Comparison of ENCODE assay signal across 1 cellular context in the genomic region with DNA sequence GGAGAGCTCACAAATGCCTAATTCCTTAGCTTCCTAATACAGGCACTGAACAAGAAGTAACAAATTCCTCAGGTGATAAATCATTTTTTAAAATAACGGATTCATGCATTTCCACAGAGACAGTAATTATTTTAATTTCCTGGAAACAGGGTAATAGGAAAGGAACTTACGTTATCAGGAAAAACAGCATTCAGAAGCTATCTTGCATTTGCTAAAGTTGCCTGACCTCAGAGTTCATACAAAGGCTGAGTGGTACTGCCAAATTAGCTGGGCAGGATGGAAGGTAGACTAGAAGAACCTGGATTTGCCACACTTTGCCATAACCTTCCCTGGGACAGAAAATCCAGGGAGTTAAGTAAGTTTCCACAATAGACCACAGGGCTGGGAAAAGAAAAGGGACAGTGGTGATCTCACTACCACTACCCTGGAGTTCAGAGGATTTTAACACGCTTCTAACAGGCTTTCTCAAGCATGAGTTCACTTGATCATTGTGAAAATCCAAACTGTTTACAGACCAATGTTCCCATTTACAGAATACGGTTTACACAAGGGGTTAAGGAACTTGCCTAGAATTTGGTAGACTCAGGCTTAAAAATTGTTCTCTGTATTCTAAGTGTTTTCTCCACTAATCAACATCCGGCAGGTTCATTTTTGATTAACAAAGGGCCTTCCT.
A peak's percentile ranks its signal among the peaks of the same experiment; 100 is the strongest.
TF ChIP-seq lines count a peak whose summit lies in the region.

No MANE protein-coding gene starts in this region.

TF ChIP-seq in K562, 482 proteins besides CTCF, POLR2A, EP300 and RAD21 (continued from another document and continues in another):
- TF ChIP-seq ZBTB12 (CRISPR knock-in tag; IDR thresholded peaks at IDR 0.05) (no peak), ZNF696 (CRISPR knock-in tag; conservative IDR thresholded peaks at IDR 0.05) (no peak), CAMTA2 (CRISPR knock-in tag; conservative IDR thresholded peaks at IDR 0.05) (no peak), ZNF561 (CRISPR knock-in tag; conservative IDR thresholded peaks at IDR 0.05) (no peak), C11orf30 (IDR thresholded peaks at IDR 0.05; ENCODE audit: low read depth) (no peak), SRSF1 (IDR thresholded peaks at IDR 0.05; ENCODE audit: low read depth, low read length) (no peak), BCOR (IDR thresholded peaks at IDR 0.05) (no peak), NFIC (IDR thresholded peaks at IDR 0.05) (peak; percentile 68), CBX3 (IDR thresholded peaks at IDR 0.05; ENCODE audit: borderline replicate concordance in 1 of 2, low read length in 2 of 2) (no peak), GATAD2B (IDR thresholded peaks at IDR 0.05; ENCODE audit: borderline replicate concordance) (peak; percentile 57; the same call in 1 of the 2 replicates), KLF10 (CRISPR knock-in tag; IDR thresholded peaks at IDR 0.05) (no peak), CBFA2T3 (IDR thresholded peaks at IDR 0.05) (peak; percentile 79), TGIF2 (CRISPR knock-in tag; IDR thresholded peaks at IDR 0.05) (no peak), PURB (CRISPR knock-in tag; IDR thresholded peaks at IDR 0.05; ENCODE audit: low read depth) (no peak), TCF15 (CRISPR knock-in tag; IDR thresholded peaks at IDR 0.05) (no peak), HNRNPH1 (optimal IDR thresholded peaks at IDR 0.05; ENCODE audit: low read depth, low read length) (no peak), ZNF253 (CRISPR knock-in tag; conservative IDR thresholded peaks at IDR 0.05) (no peak), ELF2 (CRISPR knock-in tag; IDR thresholded peaks at IDR 0.05) (no peak), ETS2 (tag; IDR thresholded peaks at IDR 0.05; ENCODE audit: borderline replicate concordance, poor library complexity, severe bottlenecking) (no peak), ILF3 (IDR thresholded peaks at IDR 0.05; ENCODE audit: borderline replicate concordance) (0 out of 2 replicates have a peak, but pooled peaks have one; percentile 61), ATF7 (IDR thresholded peaks at IDR 0.05) (peak; percentile 70), JUND (IDR thresholded peaks at IDR 0.05; ENCODE audit: borderline replicate concordance, low read depth, low read length) (no peak), JUND (tag; IDR thresholded peaks at IDR 0.05; ENCODE audit: borderline replicate concordance, low read depth, low read length) (no peak; the same call in 2 of the 3 replicates), ZEB2 (IDR thresholded peaks at IDR 0.05) (no peak), NFATC3 (IDR thresholded peaks at IDR 0.05) (no peak), SUPT5H (IDR thresholded peaks at IDR 0.05) (no peak), CXXC5 (CRISPR knock-in tag; IDR thresholded peaks at IDR 0.05) (peak; percentile 53; the same call in 1 of the 2 replicates), ATF6 (CRISPR knock-in tag; IDR thresholded peaks at IDR 0.05) (no peak), CHD4 (IDR thresholded peaks at IDR 0.05; ENCODE audit: insufficient read depth, insufficient replicate concordance, low read depth, low read length, poor library complexity, severe bottlenecking) (no peak), PCBP1 (IDR thresholded peaks at IDR 0.05; ENCODE audit: low read depth, low read length, poor library complexity, severe bottlenecking) (no peak), SIX5 (IDR thresholded peaks at IDR 0.05; ENCODE audit: borderline replicate concordance in 1 of 2, insufficient read depth in 1 of 2, low read depth in 1 of 2, low read length in 2 of 2) (no peak), MAZ (CRISPR knock-in tag; conservative IDR thresholded peaks at IDR 0.05 in 1 of 2, IDR thresholded peaks at IDR 0.05 in 1 of 2) (0 out of 4 replicates have a peak, but pooled peaks of 1 of the 2 experiments have one; percentile 38), THRB (CRISPR knock-in tag; conservative IDR thresholded peaks at IDR 0.05) (no peak), RBM39 (optimal IDR thresholded peaks at IDR 0.05; ENCODE audit: low read depth, low read length) (no peak), PRPF4 (IDR thresholded peaks at IDR 0.05; ENCODE audit: insufficient read depth, low read depth, low read length, poor library complexity, severe bottlenecking) (no peak)
- TF ChIP-seq, protein P1, sequence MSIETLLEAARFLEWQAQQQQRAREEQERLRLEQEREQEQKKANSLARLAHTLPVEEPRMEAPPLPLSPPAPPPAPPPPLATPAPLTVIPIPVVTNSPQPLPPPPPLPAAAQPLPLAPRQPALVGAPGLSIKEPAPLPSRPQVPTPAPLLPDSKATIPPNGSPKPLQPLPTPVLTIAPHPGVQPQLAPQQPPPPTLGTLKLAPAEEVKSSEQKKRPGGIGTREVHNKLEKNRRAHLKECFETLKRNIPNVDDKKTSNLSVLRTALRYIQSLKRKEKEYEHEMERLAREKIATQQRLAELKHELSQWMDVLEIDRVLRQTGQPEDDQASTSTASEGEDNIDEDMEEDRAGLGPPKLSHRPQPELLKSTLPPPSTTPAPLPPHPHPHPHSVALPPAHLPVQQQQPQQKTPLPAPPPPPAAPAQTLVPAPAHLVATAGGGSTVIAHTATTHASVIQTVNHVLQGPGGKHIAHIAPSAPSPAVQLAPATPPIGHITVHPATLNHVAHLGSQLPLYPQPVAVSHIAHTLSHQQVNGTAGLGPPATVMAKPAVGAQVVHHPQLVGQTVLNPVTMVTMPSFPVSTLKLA (conservative IDR thresholded peaks at IDR 0.05): no peak
- TF ChIP-seq, protein P2, sequence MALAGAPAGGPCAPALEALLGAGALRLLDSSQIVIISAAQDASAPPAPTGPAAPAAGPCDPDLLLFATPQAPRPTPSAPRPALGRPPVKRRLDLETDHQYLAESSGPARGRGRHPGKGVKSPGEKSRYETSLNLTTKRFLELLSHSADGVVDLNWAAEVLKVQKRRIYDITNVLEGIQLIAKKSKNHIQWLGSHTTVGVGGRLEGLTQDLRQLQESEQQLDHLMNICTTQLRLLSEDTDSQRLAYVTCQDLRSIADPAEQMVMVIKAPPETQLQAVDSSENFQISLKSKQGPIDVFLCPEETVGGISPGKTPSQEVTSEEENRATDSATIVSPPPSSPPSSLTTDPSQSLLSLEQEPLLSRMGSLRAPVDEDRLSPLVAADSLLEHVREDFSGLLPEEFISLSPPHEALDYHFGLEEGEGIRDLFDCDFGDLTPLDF (CRISPR knock-in tag; IDR thresholded peaks at IDR 0.05): no peak
- TF ChIP-seq, protein P3, sequence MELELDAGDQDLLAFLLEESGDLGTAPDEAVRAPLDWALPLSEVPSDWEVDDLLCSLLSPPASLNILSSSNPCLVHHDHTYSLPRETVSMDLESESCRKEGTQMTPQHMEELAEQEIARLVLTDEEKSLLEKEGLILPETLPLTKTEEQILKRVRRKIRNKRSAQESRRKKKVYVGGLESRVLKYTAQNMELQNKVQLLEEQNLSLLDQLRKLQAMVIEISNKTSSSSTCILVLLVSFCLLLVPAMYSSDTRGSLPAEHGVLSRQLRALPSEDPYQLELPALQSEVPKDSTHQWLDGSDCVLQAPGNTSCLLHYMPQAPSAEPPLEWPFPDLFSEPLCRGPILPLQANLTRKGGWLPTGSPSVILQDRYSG (tag; conservative IDR thresholded peaks at IDR 0.05; ENCODE audit: low read depth): 0 out of 2 replicates have a peak, but pooled peaks have one; percentile 35
- TF ChIP-seq, protein P4, sequence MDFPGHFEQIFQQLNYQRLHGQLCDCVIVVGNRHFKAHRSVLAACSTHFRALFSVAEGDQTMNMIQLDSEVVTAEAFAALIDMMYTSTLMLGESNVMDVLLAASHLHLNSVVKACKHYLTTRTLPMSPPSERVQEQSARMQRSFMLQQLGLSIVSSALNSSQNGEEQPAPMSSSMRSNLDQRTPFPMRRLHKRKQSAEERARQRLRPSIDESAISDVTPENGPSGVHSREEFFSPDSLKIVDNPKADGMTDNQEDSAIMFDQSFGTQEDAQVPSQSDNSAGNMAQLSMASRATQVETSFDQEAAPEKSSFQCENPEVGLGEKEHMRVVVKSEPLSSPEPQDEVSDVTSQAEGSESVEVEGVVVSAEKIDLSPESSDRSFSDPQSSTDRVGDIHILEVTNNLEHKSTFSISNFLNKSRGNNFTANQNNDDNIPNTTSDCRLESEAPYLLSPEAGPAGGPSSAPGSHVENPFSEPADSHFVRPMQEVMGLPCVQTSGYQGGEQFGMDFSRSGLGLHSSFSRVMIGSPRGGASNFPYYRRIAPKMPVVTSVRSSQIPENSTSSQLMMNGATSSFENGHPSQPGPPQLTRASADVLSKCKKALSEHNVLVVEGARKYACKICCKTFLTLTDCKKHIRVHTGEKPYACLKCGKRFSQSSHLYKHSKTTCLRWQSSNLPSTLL (IDR thresholded peaks at IDR 0.05): no peak
- TF ChIP-seq, protein P5, sequence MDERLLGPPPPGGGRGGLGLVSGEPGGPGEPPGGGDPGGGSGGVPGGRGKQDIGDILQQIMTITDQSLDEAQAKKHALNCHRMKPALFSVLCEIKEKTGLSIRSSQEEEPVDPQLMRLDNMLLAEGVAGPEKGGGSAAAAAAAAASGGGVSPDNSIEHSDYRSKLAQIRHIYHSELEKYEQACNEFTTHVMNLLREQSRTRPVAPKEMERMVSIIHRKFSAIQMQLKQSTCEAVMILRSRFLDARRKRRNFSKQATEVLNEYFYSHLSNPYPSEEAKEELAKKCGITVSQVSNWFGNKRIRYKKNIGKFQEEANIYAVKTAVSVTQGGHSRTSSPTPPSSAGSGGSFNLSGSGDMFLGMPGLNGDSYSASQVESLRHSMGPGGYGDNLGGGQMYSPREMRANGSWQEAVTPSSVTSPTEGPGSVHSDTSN (CRISPR knock-in tag; IDR thresholded peaks at IDR 0.05; ENCODE audit: low read depth): no peak
- TF ChIP-seq, protein P5 (tag; conservative IDR thresholded peaks at IDR 0.05; ENCODE audit: low read depth): peak; percentile 41; the same call in 1 of the 2 replicates
- TF ChIP-seq, protein P6, sequence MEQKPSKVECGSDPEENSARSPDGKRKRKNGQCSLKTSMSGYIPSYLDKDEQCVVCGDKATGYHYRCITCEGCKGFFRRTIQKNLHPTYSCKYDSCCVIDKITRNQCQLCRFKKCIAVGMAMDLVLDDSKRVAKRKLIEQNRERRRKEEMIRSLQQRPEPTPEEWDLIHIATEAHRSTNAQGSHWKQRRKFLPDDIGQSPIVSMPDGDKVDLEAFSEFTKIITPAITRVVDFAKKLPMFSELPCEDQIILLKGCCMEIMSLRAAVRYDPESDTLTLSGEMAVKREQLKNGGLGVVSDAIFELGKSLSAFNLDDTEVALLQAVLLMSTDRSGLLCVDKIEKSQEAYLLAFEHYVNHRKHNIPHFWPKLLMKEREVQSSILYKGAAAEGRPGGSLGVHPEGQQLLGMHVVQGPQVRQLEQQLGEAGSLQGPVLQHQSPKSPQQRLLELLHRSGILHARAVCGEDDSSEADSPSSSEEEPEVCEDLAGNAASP (IDR thresholded peaks at IDR 0.05): no peak
- TF ChIP-seq, protein P7, sequence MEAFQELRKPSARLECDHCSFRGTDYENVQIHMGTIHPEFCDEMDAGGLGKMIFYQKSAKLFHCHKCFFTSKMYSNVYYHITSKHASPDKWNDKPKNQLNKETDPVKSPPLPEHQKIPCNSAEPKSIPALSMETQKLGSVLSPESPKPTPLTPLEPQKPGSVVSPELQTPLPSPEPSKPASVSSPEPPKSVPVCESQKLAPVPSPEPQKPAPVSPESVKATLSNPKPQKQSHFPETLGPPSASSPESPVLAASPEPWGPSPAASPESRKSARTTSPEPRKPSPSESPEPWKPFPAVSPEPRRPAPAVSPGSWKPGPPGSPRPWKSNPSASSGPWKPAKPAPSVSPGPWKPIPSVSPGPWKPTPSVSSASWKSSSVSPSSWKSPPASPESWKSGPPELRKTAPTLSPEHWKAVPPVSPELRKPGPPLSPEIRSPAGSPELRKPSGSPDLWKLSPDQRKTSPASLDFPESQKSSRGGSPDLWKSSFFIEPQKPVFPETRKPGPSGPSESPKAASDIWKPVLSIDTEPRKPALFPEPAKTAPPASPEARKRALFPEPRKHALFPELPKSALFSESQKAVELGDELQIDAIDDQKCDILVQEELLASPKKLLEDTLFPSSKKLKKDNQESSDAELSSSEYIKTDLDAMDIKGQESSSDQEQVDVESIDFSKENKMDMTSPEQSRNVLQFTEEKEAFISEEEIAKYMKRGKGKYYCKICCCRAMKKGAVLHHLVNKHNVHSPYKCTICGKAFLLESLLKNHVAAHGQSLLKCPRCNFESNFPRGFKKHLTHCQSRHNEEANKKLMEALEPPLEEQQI (IDR thresholded peaks at IDR 0.05): no peak
